Comparison of ENCODE assay signal across 9 cellular contexts in genomic region chr12:93865751-93866150, GRCh38.
"Had no signal": no experiment of that assay in that cellular context is flagged by ENCODE, and none has a peak within 500 bp of the region (broad histone marks: within the 10 kb centered on the region; RNA-seq: fewer than 3 reads in every experiment).

No MANE protein-coding gene starts in this region.

- H3K27ac ChIP-seq: GM23248, HL-60, KMS-11 had no signal

- H3K9ac ChIP-seq: GM23248, KMS-11 had no signal

- DNase-seq: GM23248, GOT3, H9, HCEC 1CT, HFFc6, IMR-90, KBM-7 had no signal

- H3K4me3 ChIP-seq: GM23248 had no signal
